Comparison of ENCODE assay signal across 10 cellular contexts in genomic region chr19:45630463-45630862, GRCh38. TPM values are rescaled to one million over a fixed set of nuclear protein-coding genes. Genes with fewer than 3 reads are reported as not detected.
A peak's percentile ranks its signal among the peaks of the same experiment; 100 is the strongest.
DNase-seq lines count a peak whose midpoint lies in the region; ATAC-seq and TF ChIP-seq lines count a peak whose summit lies in the region.
"Had no signal": no experiment of that assay in that cellular context is flagged by ENCODE, and none has a peak within 500 bp of the region (broad histone marks: within the 10 kb centered on the region; RNA-seq: fewer than 3 reads in every experiment).

No MANE protein-coding gene starts in this region.

- H3K79me1 ChIP-seq in IMR-90 (ENCODE audit: low read depth in 1 of 2, low read length in 2 of 2): peaks cover 8 to 20% of the 10 kb centered on the region in 2 experiments; a peak in 3 of 4 replicates

- dilution Hi-C loops in IMR-90 (cut with HindIII; ENCODE audit: low sequenced_read_pairs, unreplicated experiment): no loop called here

- no TSS peak for BruUV-seq in IMR-90 (replicated peaks; lab: Mats Ljungman, UMichigan)

- H3K9me3 ChIP-seq in IMR-90 (ENCODE audit: control insufficient read depth, insufficient read depth, low read length): no peaks in the 10 kb centered on the region

- no peak overlapping the region for H3K4me3 ChIP-seq in IMR-90 (ENCODE audit: insufficient read depth, low read depth, low read length)

- no peak overlapping the region for H2AK5ac ChIP-seq in IMR-90 (ENCODE audit: low read depth, low read length)

- no peak for TF ChIP-seq CTCF in IMR-90 (conservative IDR thresholded peaks at IDR 0.05; ENCODE audit: low read depth, low read length)

- H4K20me1 ChIP-seq in IMR-90 (ENCODE audit: insufficient read depth, low read length): no peaks in the 10 kb centered on the region

- no peak overlapping the region for H3K14ac ChIP-seq in IMR-90 (replicated peaks; ENCODE audit: low read depth, low read length)

- no peak overlapping the region for H4K8ac ChIP-seq in IMR-90 (ENCODE audit: low read depth in 2 of 2, low read length in 2 of 2)

- peaks cover 14% of the 10 kb centered on the region for H3K4me1 ChIP-seq in IMR-90 (ENCODE audit: control insufficient read depth, insufficient read depth, low read length)

- H3K9me1 ChIP-seq in IMR-90 (ENCODE audit: insufficient read depth, low read length): peaks cover 15% of the 10 kb centered on the region

- in situ Hi-C loops in IMR-90 (cut with MboI; ENCODE audit: low sequenced_read_pairs): no loop called here

- H3K9ac ChIP-seq in IMR-90 (ENCODE audit: low read depth, low read length): no peak overlapping the region

- no peak overlapping the region for H2BK120ac ChIP-seq in IMR-90 (ENCODE audit: low read depth, low read length)

- no peak overlapping the region for H3K18ac ChIP-seq in IMR-90 (ENCODE audit: low read depth, low read length)

- H2BK15ac ChIP-seq in IMR-90 (ENCODE audit: low read depth, low read length): no peak overlapping the region

- H3K4me2 ChIP-seq in IMR-90 (ENCODE audit: low read depth, low read length): no peak overlapping the region

- no peak overlapping the region for H3K27ac ChIP-seq in IMR-90 (ENCODE audit: insufficient read depth, low read length)

- no peak for TF ChIP-seq POLR2A in IMR-90 (IDR thresholded peaks at IDR 0.05; ENCODE audit: low read depth, low read length)

- intact Hi-C loops in IMR-90 (cut with micrococcal nuclease): no loop called here

- no peak overlapping the region for H2AFZ ChIP-seq in IMR-90 (replicated peaks; ENCODE audit: low read length, poor library complexity)

- DNase-seq in NCI-H446 treated with DMSO at 0.1 percent for 48 hours (lab: John Stamatoyannopoulos, UW) (peak; percentile 3), NCI-H446 (lab: John Stamatoyannopoulos, UW) (no peak), IMR-90 (peak; percentile 96), astrocyte of the hippocampus (ENCODE audit: low read depth, low spot score) (peak; percentile 92), myocyte (ENCODE audit: low read depth) (peak; percentile 65), NCI-H2227 treated with DMSO at 0.1 percent for 48 hours (lab: John Stamatoyannopoulos, UW) (no peak), NCI-H1694 treated with DMSO at 0.1 percent for 48 hours (lab: John Stamatoyannopoulos, UW) (no peak)
- DNase-seq in activated naive CD4-positive, alpha-beta T cell treated with anti-CD3 and anti-CD28 coated beads, Interleukin-2, amount 50 U/mL, for 16 hours: no peak
- DNase-seq: activated naive CD4-positive, alpha-beta T cell; SHP77 treated with DMSO at 0.1 percent for 48 hours had no signal

- peak overlapping the region; percentile 20 for H2BK5ac ChIP-seq in IMR-90 (ENCODE audit: low read depth, low read length, poor library complexity, severe bottlenecking)

- H2BK20ac ChIP-seq in IMR-90 (ENCODE audit: low read depth, low read length): no peak overlapping the region

- H4K5ac ChIP-seq in IMR-90 (ENCODE audit: low read depth, low read length): no peak overlapping the region

- no peak overlapping the region for H3K56ac ChIP-seq in IMR-90 (ENCODE audit: extremely low read depth, insufficient read depth, low read length)

- POLR2A ChIA-PET in IMR-90 (lab: Charles Lee; ENCODE audit: unreplicated experiment): interaction anchor here (0.5 to 0.7 kb wide), 2 partner anchors 62 to 206 kb away, joined by 6 to 8 read pairs; partner anchors contain the start of gene QPCTL

- no peak overlapping the region for H3K4ac ChIP-seq in IMR-90 (ENCODE audit: low read depth, low read length)

- H4K91ac ChIP-seq in IMR-90 (ENCODE audit: insufficient read depth, low read depth, low read length): no peak overlapping the region

- H3K36me3 ChIP-seq in IMR-90 (ENCODE audit: control insufficient read depth, insufficient read depth, low read length): peaks cover 24% of the 10 kb centered on the region

- no peak overlapping the region for H2AK9ac ChIP-seq in IMR-90 (replicated peaks; ENCODE audit: low read depth, low read length, poor library complexity)

- ATAC-seq in IMR-90 (ENCODE audit: low read depth): peak; percentile 73

- CTCF ChIA-PET in IMR-90 (lab: Yijun Ruan, JAX): interaction anchor here (0.9 to 1.3 kb wide), 3 partner anchors 9 to 13 kb away, joined by 3 to 4 read pairs (median 3); partner anchors contain the start of gene EML2

- H3K27me3 ChIP-seq in IMR-90 (ENCODE audit: control insufficient read depth, insufficient read depth, low read length): no peaks in the 10 kb centered on the region

- H3K23ac ChIP-seq in IMR-90 (ENCODE audit: low read depth, low read length): no peak overlapping the region

- no CpG with 5 or more reads among the region's 2 CpGs for WGBS in IMR-90 (ENCODE audit: extremely low coverage in 2 of 2, insufficient read length in 1 of 2), 2 experiments

- no peak for TF ChIP-seq RAD21 in IMR-90 (IDR thresholded peaks at IDR 0.05; ENCODE audit: low read length)

TF ChIP-seq in IMR-90, 13 proteins besides CTCF, POLR2A, EP300 and RAD21:
- TF ChIP-seq BHLHE40 (IDR thresholded peaks at IDR 0.05; ENCODE audit: low read depth, low read length) (peak; percentile 50; the same call in 1 of the 2 replicates), FOS (IDR thresholded peaks at IDR 0.05; ENCODE audit: low read depth, low read length) (peak; percentile 80), CEBPB (IDR thresholded peaks at IDR 0.05; ENCODE audit: low read depth, low read length) (no peak), MAFK (IDR thresholded peaks at IDR 0.05; ENCODE audit: low read depth, low read length) (peak; percentile 98)

RNA-seq across cellular contexts. Expression of gene EML2, which starts 8.7 kb away (rescaled TPM):
- 11.1 and 11.8 TPM in 2 replicates for total RNA-seq in IMR-90 (2012; rRNA removed)
- polyA plus RNA-seq in IMR-90 (2012; rRNA removed): 25.3 and 26.0 TPM in 2 replicates
- polyA plus RNA-seq in IMR-90 (2012; cell fraction: cytosol; rRNA removed): 16.1 and 17.7 TPM in 2 replicates
- polyA plus RNA-seq in IMR-90 (2012; cell fraction: nucleus; rRNA removed; ENCODE audit: low replicate concordance): 126 and 168 TPM in 2 replicates
- 24.7 and 25.5 TPM in 2 replicates for total RNA-seq in myocyte
- polyA plus RNA-seq in myocyte (2012): 36.0 TPM

RNA-seq across cellular contexts. Expression of gene GPR4, which starts 28.5 kb away (rescaled TPM):
- total RNA-seq in IMR-90 (2012; rRNA removed): not detected in 2 replicates
- 0.02 and 0.04 TPM in 2 replicates for polyA plus RNA-seq in IMR-90 (2012; rRNA removed)
- polyA plus RNA-seq in IMR-90 (2012; cell fraction: cytosol; rRNA removed): 0.02 and 0.07 TPM in 2 replicates
- polyA plus RNA-seq in IMR-90 (2012; cell fraction: nucleus; rRNA removed; ENCODE audit: low replicate concordance): 0.16 and 0.17 TPM in 2 replicates
- not detected in 2 replicates for total RNA-seq in myocyte
- not detected for polyA plus RNA-seq in myocyte (2012)

RNA-seq across cellular contexts. Expression of gene GIPR, which starts 37.6 kb away (rescaled TPM):
- total RNA-seq in IMR-90 (2012; rRNA removed) (0.18 and 0.28 TPM in 2 replicates), myocyte (0.37 TPM in 1 of 2 replicates, not detected in the other)
- polyA plus RNA-seq in IMR-90 (2012; rRNA removed): 0.63 and 1.2 TPM in 2 replicates
- polyA plus RNA-seq in IMR-90 (2012; cell fraction: cytosol; rRNA removed): 0.35 and 0.55 TPM in 2 replicates
- polyA plus RNA-seq in IMR-90 (2012; cell fraction: nucleus; rRNA removed; ENCODE audit: low replicate concordance): 13.9 and 14.7 TPM in 2 replicates
- polyA plus RNA-seq in myocyte (2012): 0.33 TPM

RNA-seq across cellular contexts. Expression of gene OPA3, which starts 45.9 kb away (rescaled TPM):
- total RNA-seq in IMR-90 (2012; rRNA removed) (3.9 and 5.2 TPM in 2 replicates), myocyte (16.1 and 21.0 TPM in 2 replicates)
- polyA plus RNA-seq in IMR-90 (2012; rRNA removed): 9.6 and 10.9 TPM in 2 replicates
- 7.8 and 9.8 TPM in 2 replicates for polyA plus RNA-seq in IMR-90 (2012; cell fraction: cytosol; rRNA removed)
- polyA plus RNA-seq in IMR-90 (2012; cell fraction: nucleus; rRNA removed; ENCODE audit: low replicate concordance): 7.1 and 10.8 TPM in 2 replicates
- 10.4 TPM for polyA plus RNA-seq in myocyte (2012)

Comparison
In these comparisons a context has a peak if more than half of its experiments do, and no peak if none do; other contexts are left out.
1. DNase-seq: peak in NCI-H446 treated with DMSO at 0.1 percent for 48 hours (single experiment), IMR-90 (single experiment), astrocyte of the hippocampus (single experiment) and myocyte (single experiment); none in NCI-H446 (0 of 2), NCI-H2227 treated with DMSO at 0.1 percent for 48 hours (single experiment), NCI-H1694 treated with DMSO at 0.1 percent for 48 hours (single experiment) and activated naive CD4-positive, alpha-beta T cell treated with anti-CD3 and anti-CD28 coated beads, Interleukin-2, amount 50 U/mL, for 16 hours (single experiment).